In the genomic region with DNA sequence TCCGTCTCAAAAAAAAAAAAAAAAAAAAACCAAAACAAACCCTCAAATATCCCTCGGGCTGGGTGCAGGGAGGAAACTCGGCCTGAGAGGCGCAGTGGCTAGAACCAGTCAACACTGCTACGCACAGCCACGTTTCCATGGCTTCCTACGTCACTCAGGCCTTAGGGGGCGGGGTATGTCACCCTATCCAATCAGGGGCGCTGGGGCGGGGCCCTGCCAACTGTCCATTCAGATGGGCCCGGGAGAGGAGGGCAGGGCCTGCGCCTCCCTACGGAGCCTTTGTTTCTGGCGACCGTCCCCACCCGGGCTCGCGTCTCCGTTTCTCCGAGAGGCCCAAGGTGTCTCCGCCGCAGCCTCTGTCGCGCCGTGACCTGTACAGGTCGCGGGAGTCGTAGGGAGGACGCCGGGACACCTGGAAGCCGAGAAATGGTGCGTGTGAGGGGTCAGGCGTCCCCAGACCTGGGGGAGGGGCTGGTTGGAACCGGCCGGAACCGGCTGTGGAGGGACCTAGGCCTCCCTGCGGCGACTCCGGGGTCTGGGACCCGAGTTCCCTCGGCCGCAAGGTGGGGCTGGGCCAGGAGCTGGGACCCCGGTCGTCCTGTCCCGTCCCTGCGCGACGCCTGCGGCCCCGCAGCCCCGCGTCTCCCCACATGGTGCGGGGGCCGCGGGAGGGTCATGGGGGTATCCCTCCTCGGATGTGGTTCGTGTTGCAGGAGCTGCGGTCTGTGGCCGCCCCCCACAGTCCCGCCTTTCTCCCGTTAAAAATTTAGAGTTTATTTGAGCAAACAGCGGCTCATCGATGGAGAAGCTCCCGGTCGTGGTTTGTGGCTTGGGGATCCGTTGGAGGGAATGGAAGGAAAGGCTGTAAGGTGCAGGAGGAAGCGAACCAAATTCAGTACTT, we compare ENCODE assay signal across 1 cellular context.
TF ChIP-seq lines count a peak whose summit lies in the region.

TSS of gene ZNF627 (plus strand) at position 282 of the 901 bp plus-strand sequence. CDS start at position 427, 145 bp downstream.

TF ChIP-seq in HepG2, 621 proteins besides CTCF, POLR2A, EP300 and RAD21 (continued from another document and continues in another):
- TF ChIP-seq ZFP41 (CRISPR knock-in tag; IDR thresholded peaks at IDR 0.05; ENCODE audit: borderline replicate concordance): peak; percentile 52; the same call in 1 of the 2 replicates
- TF ChIP-seq ATF3 (CRISPR knock-in tag; IDR thresholded peaks at IDR 0.05): peak; percentile 57; the same call in 1 of the 2 replicates
- TF ChIP-seq, protein P1, sequence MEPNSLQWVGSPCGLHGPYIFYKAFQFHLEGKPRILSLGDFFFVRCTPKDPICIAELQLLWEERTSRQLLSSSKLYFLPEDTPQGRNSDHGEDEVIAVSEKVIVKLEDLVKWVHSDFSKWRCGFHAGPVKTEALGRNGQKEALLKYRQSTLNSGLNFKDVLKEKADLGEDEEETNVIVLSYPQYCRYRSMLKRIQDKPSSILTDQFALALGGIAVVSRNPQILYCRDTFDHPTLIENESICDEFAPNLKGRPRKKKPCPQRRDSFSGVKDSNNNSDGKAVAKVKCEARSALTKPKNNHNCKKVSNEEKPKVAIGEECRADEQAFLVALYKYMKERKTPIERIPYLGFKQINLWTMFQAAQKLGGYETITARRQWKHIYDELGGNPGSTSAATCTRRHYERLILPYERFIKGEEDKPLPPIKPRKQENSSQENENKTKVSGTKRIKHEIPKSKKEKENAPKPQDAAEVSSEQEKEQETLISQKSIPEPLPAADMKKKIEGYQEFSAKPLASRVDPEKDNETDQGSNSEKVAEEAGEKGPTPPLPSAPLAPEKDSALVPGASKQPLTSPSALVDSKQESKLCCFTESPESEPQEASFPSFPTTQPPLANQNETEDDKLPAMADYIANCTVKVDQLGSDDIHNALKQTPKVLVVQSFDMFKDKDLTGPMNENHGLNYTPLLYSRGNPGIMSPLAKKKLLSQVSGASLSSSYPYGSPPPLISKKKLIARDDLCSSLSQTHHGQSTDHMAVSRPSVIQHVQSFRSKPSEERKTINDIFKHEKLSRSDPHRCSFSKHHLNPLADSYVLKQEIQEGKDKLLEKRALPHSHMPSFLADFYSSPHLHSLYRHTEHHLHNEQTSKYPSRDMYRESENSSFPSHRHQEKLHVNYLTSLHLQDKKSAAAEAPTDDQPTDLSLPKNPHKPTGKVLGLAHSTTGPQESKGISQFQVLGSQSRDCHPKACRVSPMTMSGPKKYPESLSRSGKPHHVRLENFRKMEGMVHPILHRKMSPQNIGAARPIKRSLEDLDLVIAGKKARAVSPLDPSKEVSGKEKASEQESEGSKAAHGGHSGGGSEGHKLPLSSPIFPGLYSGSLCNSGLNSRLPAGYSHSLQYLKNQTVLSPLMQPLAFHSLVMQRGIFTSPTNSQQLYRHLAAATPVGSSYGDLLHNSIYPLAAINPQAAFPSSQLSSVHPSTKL (CRISPR knock-in tag; IDR thresholded peaks at IDR 0.05): peak; percentile 55; the same call in 1 of the 2 replicates
- no peak for TF ChIP-seq HNRNPUL1 (IDR thresholded peaks at IDR 0.05; ENCODE audit: low read depth, low read length)
- no peak for TF ChIP-seq NCOA2 (CRISPR knock-in tag; IDR thresholded peaks at IDR 0.05)
- TF ChIP-seq MAFF (IDR thresholded peaks at IDR 0.05; ENCODE audit: low read depth, low read length): no peak
- peak; percentile 90 for TF ChIP-seq SALL1 (CRISPR knock-in tag; IDR thresholded peaks at IDR 0.05)
- TF ChIP-seq ZNF549 (CRISPR knock-in tag; IDR thresholded peaks at IDR 0.05): no peak
- TF ChIP-seq FOXA3 (CRISPR knock-in tag; IDR thresholded peaks at IDR 0.05): no peak; the same call in 1 of the 2 replicates
- TF ChIP-seq REXO4 (CRISPR knock-in tag; IDR thresholded peaks at IDR 0.05; ENCODE audit: borderline replicate concordance): peak; percentile 52; the same call in 1 of the 2 replicates
- no peak for TF ChIP-seq RCOR2 (CRISPR knock-in tag; IDR thresholded peaks at IDR 0.05)
- TF ChIP-seq ZNF639 (CRISPR knock-in tag; conservative IDR thresholded peaks at IDR 0.05): no peak; the same call in 1 of the 2 replicates
- TF ChIP-seq TGIF2 (CRISPR knock-in tag; IDR thresholded peaks at IDR 0.05): peak; percentile 18; the same call in 1 of the 2 replicates
- TF ChIP-seq POGK (CRISPR knock-in tag; conservative IDR thresholded peaks at IDR 0.05): peak; percentile 88
- TF ChIP-seq ZNF101 (CRISPR knock-in tag; IDR thresholded peaks at IDR 0.05; ENCODE audit: borderline replicate concordance, low read depth): no peak
- TF ChIP-seq, protein P2, sequence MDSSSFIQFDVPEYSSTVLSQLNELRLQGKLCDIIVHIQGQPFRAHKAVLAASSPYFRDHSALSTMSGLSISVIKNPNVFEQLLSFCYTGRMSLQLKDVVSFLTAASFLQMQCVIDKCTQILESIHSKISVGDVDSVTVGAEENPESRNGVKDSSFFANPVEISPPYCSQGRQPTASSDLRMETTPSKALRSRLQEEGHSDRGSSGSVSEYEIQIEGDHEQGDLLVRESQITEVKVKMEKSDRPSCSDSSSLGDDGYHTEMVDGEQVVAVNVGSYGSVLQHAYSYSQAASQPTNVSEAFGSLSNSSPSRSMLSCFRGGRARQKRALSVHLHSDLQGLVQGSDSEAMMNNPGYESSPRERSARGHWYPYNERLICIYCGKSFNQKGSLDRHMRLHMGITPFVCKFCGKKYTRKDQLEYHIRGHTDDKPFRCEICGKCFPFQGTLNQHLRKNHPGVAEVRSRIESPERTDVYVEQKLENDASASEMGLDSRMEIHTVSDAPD (CRISPR knock-in tag; IDR thresholded peaks at IDR 0.05): no peak
- 0 out of 2 replicates have a peak, but pooled peaks have one; percentile 20 for TF ChIP-seq KLF9 (CRISPR knock-in tag; IDR thresholded peaks at IDR 0.05; ENCODE audit: low read depth)
- no peak for TF ChIP-seq FOXA1 (IDR thresholded peaks at IDR 0.05)
- TF ChIP-seq FOXA1 (CRISPR knock-in tag; IDR thresholded peaks at IDR 0.05): peak; percentile 47
- TF ChIP-seq MED1 (CRISPR knock-in tag; IDR thresholded peaks at IDR 0.05): peak; percentile 51; the same call in 1 of the 2 replicates
- peak; percentile 32; the same call in 1 of the 2 replicates for TF ChIP-seq STAT5B (CRISPR knock-in tag; IDR thresholded peaks at IDR 0.05)
- TF ChIP-seq ZNF580 (CRISPR knock-in tag; IDR thresholded peaks at IDR 0.05; ENCODE audit: borderline replicate concordance, low read depth): peak; percentile 65; the same call in 1 of the 2 replicates
- TF ChIP-seq ZNF33A (CRISPR knock-in tag; IDR thresholded peaks at IDR 0.05; ENCODE audit: borderline replicate concordance): no peak
- no peak for TF ChIP-seq FIP1L1 (IDR thresholded peaks at IDR 0.05; ENCODE audit: borderline replicate concordance, insufficient read depth, low read depth, low read length)
- TF ChIP-seq ZBTB42 (CRISPR knock-in tag; IDR thresholded peaks at IDR 0.05): no peak
- TF ChIP-seq ZKSCAN5 (CRISPR knock-in tag; IDR thresholded peaks at IDR 0.05): no peak
- no peak; the same call in 1 of the 2 replicates for TF ChIP-seq ZNF460 (CRISPR knock-in tag; IDR thresholded peaks at IDR 0.05; ENCODE audit: borderline replicate concordance)
- TF ChIP-seq SMAD9 (CRISPR knock-in tag; IDR thresholded peaks at IDR 0.05): peak; percentile 77; the same call in 1 of the 2 replicates
- TF ChIP-seq ZNF574 (CRISPR knock-in tag; IDR thresholded peaks at IDR 0.05): peak; percentile 66
- no peak for TF ChIP-seq ZNF577 (CRISPR knock-in tag; IDR thresholded peaks at IDR 0.05; ENCODE audit: borderline replicate concordance, low read depth)
- TF ChIP-seq ZNF274 (CRISPR knock-in tag; IDR thresholded peaks at IDR 0.05): peak; percentile 89; the same call in 1 of the 2 replicates
- TF ChIP-seq, protein P3, sequence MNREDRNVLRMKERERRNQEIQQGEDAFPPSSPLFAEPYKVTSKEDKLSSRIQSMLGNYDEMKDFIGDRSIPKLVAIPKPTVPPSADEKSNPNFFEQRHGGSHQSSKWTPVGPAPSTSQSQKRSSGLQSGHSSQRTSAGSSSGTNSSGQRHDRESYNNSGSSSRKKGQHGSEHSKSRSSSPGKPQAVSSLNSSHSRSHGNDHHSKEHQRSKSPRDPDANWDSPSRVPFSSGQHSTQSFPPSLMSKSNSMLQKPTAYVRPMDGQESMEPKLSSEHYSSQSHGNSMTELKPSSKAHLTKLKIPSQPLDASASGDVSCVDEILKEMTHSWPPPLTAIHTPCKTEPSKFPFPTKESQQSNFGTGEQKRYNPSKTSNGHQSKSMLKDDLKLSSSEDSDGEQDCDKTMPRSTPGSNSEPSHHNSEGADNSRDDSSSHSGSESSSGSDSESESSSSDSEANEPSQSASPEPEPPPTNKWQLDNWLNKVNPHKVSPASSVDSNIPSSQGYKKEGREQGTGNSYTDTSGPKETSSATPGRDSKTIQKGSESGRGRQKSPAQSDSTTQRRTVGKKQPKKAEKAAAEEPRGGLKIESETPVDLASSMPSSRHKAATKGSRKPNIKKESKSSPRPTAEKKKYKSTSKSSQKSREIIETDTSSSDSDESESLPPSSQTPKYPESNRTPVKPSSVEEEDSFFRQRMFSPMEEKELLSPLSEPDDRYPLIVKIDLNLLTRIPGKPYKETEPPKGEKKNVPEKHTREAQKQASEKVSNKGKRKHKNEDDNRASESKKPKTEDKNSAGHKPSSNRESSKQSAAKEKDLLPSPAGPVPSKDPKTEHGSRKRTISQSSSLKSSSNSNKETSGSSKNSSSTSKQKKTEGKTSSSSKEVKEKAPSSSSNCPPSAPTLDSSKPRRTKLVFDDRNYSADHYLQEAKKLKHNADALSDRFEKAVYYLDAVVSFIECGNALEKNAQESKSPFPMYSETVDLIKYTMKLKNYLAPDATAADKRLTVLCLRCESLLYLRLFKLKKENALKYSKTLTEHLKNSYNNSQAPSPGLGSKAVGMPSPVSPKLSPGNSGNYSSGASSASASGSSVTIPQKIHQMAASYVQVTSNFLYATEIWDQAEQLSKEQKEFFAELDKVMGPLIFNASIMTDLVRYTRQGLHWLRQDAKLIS (CRISPR knock-in tag; IDR thresholded peaks at IDR 0.05): no peak
- TF ChIP-seq, protein P4, sequence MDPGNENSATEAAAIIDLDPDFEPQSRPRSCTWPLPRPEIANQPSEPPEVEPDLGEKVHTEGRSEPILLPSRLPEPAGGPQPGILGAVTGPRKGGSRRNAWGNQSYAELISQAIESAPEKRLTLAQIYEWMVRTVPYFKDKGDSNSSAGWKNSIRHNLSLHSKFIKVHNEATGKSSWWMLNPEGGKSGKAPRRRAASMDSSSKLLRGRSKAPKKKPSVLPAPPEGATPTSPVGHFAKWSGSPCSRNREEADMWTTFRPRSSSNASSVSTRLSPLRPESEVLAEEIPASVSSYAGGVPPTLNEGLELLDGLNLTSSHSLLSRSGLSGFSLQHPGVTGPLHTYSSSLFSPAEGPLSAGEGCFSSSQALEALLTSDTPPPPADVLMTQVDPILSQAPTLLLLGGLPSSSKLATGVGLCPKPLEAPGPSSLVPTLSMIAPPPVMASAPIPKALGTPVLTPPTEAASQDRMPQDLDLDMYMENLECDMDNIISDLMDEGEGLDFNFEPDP (CRISPR knock-in tag; conservative IDR thresholded peaks at IDR 0.05): no peak
- no peak for TF ChIP-seq ZNF570 (CRISPR knock-in tag; IDR thresholded peaks at IDR 0.05; ENCODE audit: borderline replicate concordance)
- TF ChIP-seq ZBTB8A (CRISPR knock-in tag; IDR thresholded peaks at IDR 0.05; ENCODE audit: borderline replicate concordance, low read depth): peak; percentile 69; the same call in 1 of the 2 replicates
- peak; percentile 57; the same call in 1 of the 2 replicates for TF ChIP-seq CHD2 (IDR thresholded peaks at IDR 0.05; ENCODE audit: low read depth, low read length)
- no peak for TF ChIP-seq MTF2 (CRISPR knock-in tag; IDR thresholded peaks at IDR 0.05; ENCODE audit: borderline replicate concordance)
- no peak for TF ChIP-seq SOX6 (IDR thresholded peaks at IDR 0.05)
- peak; percentile 75 for TF ChIP-seq SOX6 (CRISPR knock-in tag; IDR thresholded peaks at IDR 0.05)
- TF ChIP-seq RFX3 (CRISPR knock-in tag; IDR thresholded peaks at IDR 0.05): 0 out of 2 replicates have a peak, but pooled peaks have one; percentile 44
- no peak for TF ChIP-seq HDAC6 (IDR thresholded peaks at IDR 0.05; ENCODE audit: low read depth, low read length)
